2 cellular contexts compared by ENCODE assay signal in the genomic region with DNA sequence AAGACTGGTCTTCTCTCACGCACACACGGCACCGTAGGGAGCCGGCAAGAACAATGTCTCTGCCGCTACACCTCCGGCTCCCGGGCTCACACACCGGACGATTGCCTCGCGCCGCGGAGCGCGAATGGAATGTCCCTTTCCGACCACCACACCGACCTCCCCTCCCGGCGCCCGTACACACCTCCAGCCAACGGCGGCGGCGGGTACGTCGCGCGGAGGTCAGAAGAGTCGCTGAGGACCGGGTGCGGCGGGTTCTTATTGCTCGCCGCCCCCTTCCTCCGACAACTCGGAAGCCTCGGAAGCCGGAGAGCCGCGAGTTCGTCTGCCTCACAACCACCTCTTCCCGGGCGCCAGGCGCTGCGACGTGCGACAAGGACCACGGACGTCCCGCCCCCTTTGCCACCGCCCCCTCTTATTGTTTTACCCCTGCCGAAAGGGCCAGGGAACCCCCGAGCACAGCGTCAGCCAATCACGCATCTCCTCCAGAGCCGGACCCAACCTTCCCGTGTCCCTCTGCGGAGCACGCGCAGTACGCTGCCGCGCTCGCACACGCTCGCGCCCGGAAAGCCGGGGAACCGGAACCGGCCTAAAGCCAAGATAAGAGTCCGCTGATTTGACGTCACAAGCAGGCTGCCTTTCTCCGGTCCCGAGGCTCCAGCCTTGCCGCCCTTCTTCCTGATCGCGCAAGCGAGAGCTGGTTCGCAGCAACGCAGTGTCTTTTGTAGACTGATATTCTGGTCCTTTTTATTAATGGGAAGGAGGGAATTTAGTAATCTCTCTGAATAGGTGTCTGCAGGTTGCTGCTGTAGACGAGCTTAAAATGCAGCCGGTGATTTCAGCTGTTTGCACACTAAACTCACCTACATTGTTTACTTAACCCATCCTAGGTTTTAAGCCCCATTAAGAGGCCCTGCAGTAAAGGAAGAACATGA.
A peak's percentile ranks its signal among the peaks of the same experiment; 100 is the strongest.
TF ChIP-seq lines count a peak whose summit lies in the region.

A gene (minus strand): TSS at position 385 of the 932 bp plus-strand sequence. CDS start 11,386 bp downstream, outside the sequence.

TF ChIP-seq in IMR-90, 13 proteins besides CTCF, POLR2A, EP300 and RAD21:
- TF ChIP-seq RCOR1 (IDR thresholded peaks at IDR 0.05; ENCODE audit: insufficient replicate concordance, low read length) (no peak), MXI1 (IDR thresholded peaks at IDR 0.05; ENCODE audit: borderline replicate concordance, low read depth, low read length) (peak; percentile 81), NFE2L2 (IDR thresholded peaks at IDR 0.05; ENCODE audit: low read depth, low read length) (no peak), MAZ (IDR thresholded peaks at IDR 0.05; ENCODE audit: borderline replicate concordance, low read depth, low read length) (peak; percentile 45; the same call in 1 of the 2 replicates)
- TF ChIP-seq, protein P1, sequence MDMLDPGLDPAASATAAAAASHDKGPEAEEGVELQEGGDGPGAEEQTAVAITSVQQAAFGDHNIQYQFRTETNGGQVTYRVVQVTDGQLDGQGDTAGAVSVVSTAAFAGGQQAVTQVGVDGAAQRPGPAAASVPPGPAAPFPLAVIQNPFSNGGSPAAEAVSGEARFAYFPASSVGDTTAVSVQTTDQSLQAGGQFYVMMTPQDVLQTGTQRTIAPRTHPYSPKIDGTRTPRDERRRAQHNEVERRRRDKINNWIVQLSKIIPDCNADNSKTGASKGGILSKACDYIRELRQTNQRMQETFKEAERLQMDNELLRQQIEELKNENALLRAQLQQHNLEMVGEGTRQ (IDR thresholded peaks at IDR 0.05; ENCODE audit: low read depth, low read length), result peak; percentile 18
TF ChIP-seq in IMR-90: peak in this region for 3.

TF ChIP-seq in endothelial cell of umbilical vein, 7 proteins besides CTCF, POLR2A, EP300 and RAD21:
- TF ChIP-seq FOS (IDR thresholded peaks at IDR 0.05; ENCODE audit: borderline replicate concordance, insufficient read depth, low read length) (no peak), GATA2 (IDR thresholded peaks at IDR 0.05; ENCODE audit: insufficient read depth, insufficient read length, low read depth, low read length) (peak; percentile 71), POLR2AphosphoS5 (IDR thresholded peaks at IDR 0.05; ENCODE audit: insufficient read depth, low read depth, low read length) (peak; percentile 87), EZH2 (IDR thresholded peaks at IDR 0.05; ENCODE audit: borderline replicate concordance, low read depth, low read length, severe bottlenecking) (no peak), JUN (IDR thresholded peaks at IDR 0.05; ENCODE audit: borderline replicate concordance, insufficient read depth, insufficient read length, low read depth) (no peak), MYC (IDR thresholded peaks at IDR 0.05; ENCODE audit: low read depth, low read length) (no peak)
- TF ChIP-seq, protein P2, sequence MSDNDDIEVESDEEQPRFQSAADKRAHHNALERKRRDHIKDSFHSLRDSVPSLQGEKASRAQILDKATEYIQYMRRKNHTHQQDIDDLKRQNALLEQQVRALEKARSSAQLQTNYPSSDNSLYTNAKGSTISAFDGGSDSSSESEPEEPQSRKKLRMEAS (IDR thresholded peaks at IDR 0.05; ENCODE audit: insufficient read depth, insufficient read length), result peak; percentile 73
TF ChIP-seq in endothelial cell of umbilical vein: peak in this region for 3.
